ENCODE assay signal across 2 cellular contexts in the genomic region with DNA sequence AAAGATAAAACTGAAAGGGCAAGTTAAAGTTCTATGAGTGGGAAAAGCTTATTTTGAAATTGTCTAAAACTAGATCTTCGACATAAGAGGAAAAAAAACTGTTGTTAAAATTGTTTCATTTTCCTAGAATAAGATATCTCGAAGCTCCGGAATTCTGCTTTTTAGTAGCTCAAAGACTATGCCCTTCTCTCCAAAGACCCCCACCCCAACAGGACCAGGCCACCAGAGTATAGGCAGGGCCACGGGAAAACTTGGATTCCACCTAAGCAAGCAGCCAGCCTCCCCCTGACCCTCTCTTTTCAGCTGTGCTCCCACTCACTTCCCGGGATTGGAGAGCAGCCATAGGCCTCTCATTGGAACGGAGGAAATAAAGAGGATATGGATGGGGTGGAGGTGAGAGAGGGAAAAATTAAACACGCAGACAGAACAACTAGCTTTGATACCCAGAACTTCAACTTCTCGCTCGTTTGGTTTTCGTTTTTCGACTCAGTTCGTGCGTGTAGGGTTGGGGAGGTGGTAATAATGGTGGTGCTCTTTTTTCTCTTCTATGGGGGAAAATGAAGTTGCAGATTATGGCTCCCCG.
TF ChIP-seq lines count a peak whose summit lies in the region.

No MANE protein-coding gene starts in this region.

TF ChIP-seq in HepG2, 621 proteins besides CTCF, POLR2A, EP300 and RAD21 (continues in another document):
- TF ChIP-seq ARID5B (CRISPR knock-in tag; IDR thresholded peaks at IDR 0.05) (no peak), CEBPG (CRISPR knock-in tag; IDR thresholded peaks at IDR 0.05) (no peak), KMT2B (CRISPR knock-in tag; IDR thresholded peaks at IDR 0.05) (no peak), ELF3 (CRISPR knock-in tag; IDR thresholded peaks at IDR 0.05) (no peak), U2AF1 (optimal IDR thresholded peaks at IDR 0.05; ENCODE audit: low read depth, low read length) (no peak)
- TF ChIP-seq, protein P1, sequence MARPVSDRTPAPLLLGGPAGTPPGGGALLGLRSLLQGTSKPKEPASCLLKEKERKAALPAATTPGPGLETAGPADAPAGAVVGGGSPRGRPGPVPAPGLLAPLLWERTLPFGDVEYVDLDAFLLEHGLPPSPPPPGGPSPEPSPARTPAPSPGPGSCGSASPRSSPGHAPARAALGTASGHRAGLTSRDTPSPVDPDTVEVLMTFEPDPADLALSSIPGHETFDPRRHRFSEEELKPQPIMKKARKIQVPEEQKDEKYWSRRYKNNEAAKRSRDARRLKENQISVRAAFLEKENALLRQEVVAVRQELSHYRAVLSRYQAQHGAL (CRISPR knock-in tag; IDR thresholded peaks at IDR 0.05; ENCODE audit: not compliant biosample characterization) = no peak
- TF ChIP-seq, protein P2, sequence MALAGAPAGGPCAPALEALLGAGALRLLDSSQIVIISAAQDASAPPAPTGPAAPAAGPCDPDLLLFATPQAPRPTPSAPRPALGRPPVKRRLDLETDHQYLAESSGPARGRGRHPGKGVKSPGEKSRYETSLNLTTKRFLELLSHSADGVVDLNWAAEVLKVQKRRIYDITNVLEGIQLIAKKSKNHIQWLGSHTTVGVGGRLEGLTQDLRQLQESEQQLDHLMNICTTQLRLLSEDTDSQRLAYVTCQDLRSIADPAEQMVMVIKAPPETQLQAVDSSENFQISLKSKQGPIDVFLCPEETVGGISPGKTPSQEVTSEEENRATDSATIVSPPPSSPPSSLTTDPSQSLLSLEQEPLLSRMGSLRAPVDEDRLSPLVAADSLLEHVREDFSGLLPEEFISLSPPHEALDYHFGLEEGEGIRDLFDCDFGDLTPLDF (CRISPR knock-in tag; IDR thresholded peaks at IDR 0.05) = no peak
- TF ChIP-seq, protein P3, sequence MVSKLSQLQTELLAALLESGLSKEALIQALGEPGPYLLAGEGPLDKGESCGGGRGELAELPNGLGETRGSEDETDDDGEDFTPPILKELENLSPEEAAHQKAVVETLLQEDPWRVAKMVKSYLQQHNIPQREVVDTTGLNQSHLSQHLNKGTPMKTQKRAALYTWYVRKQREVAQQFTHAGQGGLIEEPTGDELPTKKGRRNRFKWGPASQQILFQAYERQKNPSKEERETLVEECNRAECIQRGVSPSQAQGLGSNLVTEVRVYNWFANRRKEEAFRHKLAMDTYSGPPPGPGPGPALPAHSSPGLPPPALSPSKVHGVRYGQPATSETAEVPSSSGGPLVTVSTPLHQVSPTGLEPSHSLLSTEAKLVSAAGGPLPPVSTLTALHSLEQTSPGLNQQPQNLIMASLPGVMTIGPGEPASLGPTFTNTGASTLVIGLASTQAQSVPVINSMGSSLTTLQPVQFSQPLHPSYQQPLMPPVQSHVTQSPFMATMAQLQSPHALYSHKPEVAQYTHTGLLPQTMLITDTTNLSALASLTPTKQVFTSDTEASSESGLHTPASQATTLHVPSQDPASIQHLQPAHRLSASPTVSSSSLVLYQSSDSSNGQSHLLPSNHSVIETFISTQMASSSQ (IDR thresholded peaks at IDR 0.05; ENCODE audit: low read depth) = no peak
- TF ChIP-seq, protein P3 (CRISPR knock-in tag; IDR thresholded peaks at IDR 0.05; ENCODE audit: borderline replicate concordance) = no peak

TF ChIP-seq in WTC11, 78 proteins besides CTCF, POLR2A, EP300 and RAD21:
- no peak for TF ChIP-seq OVOL2 (CRISPR knock-in tag; IDR thresholded peaks at IDR 0.05; ENCODE audit: borderline replicate concordance)
- no peak for TF ChIP-seq ATF3 (CRISPR knock-in tag; conservative IDR thresholded peaks at IDR 0.05)
- TF ChIP-seq E2F5 (CRISPR knock-in tag; IDR thresholded peaks at IDR 0.05) = no peak
TF ChIP-seq in WTC11: peak in this region for 0.
